8 cellular contexts compared by ENCODE assay signal in the genomic region with DNA sequence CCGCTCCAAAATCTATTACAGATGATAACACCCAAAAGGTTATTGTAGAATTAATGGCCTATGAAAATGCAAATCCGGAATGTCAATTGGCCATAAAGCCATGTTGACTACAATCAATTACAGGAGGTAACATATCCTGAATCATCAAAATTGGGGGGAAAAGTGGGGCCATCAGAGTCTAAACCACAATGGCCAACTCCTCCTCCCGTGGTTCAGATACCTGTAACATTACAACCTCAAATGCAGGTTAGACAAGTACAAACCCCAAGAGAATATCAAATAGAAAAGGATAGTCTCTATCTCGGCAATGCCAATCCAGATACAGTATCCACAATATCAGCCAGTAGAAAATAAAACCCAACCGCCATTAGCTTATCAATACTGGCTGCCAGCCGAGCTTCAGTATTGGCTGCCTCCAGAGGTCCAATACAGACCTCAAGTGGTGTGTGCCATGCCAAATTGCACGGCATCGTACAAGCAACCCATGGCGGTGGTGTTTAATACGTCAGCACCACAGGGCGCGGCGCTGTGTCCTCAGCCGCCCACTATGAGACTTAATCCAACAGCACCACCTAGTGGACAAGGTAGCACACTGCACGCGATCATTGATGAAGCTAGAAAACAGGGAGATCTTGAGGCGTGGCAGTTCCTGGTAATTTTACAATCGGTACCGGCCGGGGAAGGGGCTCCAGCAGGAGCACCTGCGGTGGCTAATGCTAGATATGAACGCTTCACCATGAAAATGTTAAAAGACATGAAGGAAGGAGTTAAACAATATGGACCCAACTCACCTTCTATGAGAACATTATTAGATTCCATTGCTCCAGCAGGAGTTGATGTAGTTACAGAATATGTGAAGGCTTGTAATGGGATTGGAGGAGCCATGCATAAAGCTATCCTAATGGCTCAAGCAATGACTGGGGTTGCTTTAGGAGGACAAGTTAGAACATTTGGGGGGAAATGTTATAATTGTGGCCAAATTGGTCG. TPM values are rescaled to one million over a fixed set of nuclear protein-coding genes. Genes with fewer than 3 reads are reported as not detected.
DNase-seq lines count a peak whose midpoint lies in the region; ATAC-seq and TF ChIP-seq lines count a peak whose summit lies in the region.

No MANE protein-coding gene starts in this region.

- peak overlapping the region in 5 of 10 donors; percentile 5 to 43 (median 31) for H3K4me3 Mint-ChIP-seq in naive thymus-derived CD8-positive, alpha-beta T cell

- H3K4me1 Mint-ChIP-seq in naive thymus-derived CD8-positive, alpha-beta T cell: peaks cover 10 to 18% (median 14%) of the 10 kb centered on the region in 4 donors

- in situ Hi-C loops in Panc1 (cut with HindIII; ENCODE audit: low pct_unique_long_range_greater_than_20kb, low sequenced_read_pairs): no loop called here

- no peaks in the 10 kb centered on the region for H3K9me3 Mint-ChIP-seq in naive thymus-derived CD8-positive, alpha-beta T cell

- H3K4me3 ChIP-seq in GM12864 (ENCODE audit: low read depth, low read length): no peak overlapping the region
- peak overlapping the region in 1 of 2 experiments; percentile 37; a peak in 2 of 4 replicates for H3K4me3 ChIP-seq in Panc1 (ENCODE audit: low read depth in 2 of 2, low read length in 2 of 2)
- peak overlapping the region in 1 of 4 donors; percentile 44 for H3K4me3 ChIP-seq in esophagus squamous epithelium

- no peaks in the 10 kb centered on the region for H3K27me3 Mint-ChIP-seq in naive thymus-derived CD8-positive, alpha-beta T cell

- POLR2A ChIA-PET in Panc1 (lab: Charles Lee): interaction anchor here (0.5 kb wide), 1 partner anchor 8 kb away, joined by 3 read pairs; no protein-coding TSS in a partner anchor
- POLR2A ChIA-PET in naive thymus-derived CD8-positive, alpha-beta T cell (lab: Charles Lee): interaction anchor here (1.5 kb wide), 1 partner anchor 15 kb away, joined by 6 read pairs; a partner anchor contains a TSS

- no TSS peak for BruUV-seq in Panc1 (replicated peaks; lab: Mats Ljungman, UMichigan)

- intact Hi-C loops in Panc1 (cut with micrococcal nuclease; ENCODE audit: unreplicated experiment) (no loop called here), esophagus squamous epithelium (cut with DNase I) (no loop called here)

- H3K36me3 ChIP-seq in Panc1 (ENCODE audit: control insufficient read depth, insufficient read depth, low read length) (peaks cover 4% of the 10 kb centered on the region; the same call in 1 of the 2 replicates), esophagus squamous epithelium (peaks cover 5 to 44% (median 23%) of the 10 kb centered on the region in 3 donors)

- DNase-seq in GM12864 (ENCODE audit: low read depth) (peak; percentile 60), Panc1 (ENCODE audit: low read depth, low spot score) (no peak), esophagus squamous epithelium (lab: John Stamatoyannopoulos, UW) (peak; percentile 36)
- DNase-seq in activated T-cell treated with anti-CD3 and anti-CD28 coated beads, Interleukin-2, amount 50 U/mL, for 1 hour: peak; percentile 87
- DNase-seq in naive thymus-derived CD8-positive, alpha-beta T cell: peak; percentile 69 to 93 (median 86)
- peak; percentile 73 to 82 for DNase-seq in stimulated activated CD8-positive, alpha-beta memory T cell treated with anti-CD3 and anti-CD28 coated beads, Interleukin-7, amount 100 ng/mL, for 4 hours (ENCODE audit: low read depth in 2 of 2)

- no peak for TF ChIP-seq POLR2A in esophagus squamous epithelium (IDR thresholded peaks at IDR 0.05)

- H3K36me3 Mint-ChIP-seq in naive thymus-derived CD8-positive, alpha-beta T cell: peaks cover 0 to 22% (median 5%) of the 10 kb centered on the region in 3 donors

- peak; percentile 94 for TF ChIP-seq CTCF in GM12864 (IDR thresholded peaks at IDR 0.05; ENCODE audit: low read depth, low read length, missing control alignments)
- TF ChIP-seq CTCF in LNCAP (IDR thresholded peaks at IDR 0.05): peak; percentile 99
- peak; percentile 96 for TF ChIP-seq CTCF in Panc1 (IDR thresholded peaks at IDR 0.05)
- peak; percentile 95 to 99 (median 98) for TF ChIP-seq CTCF in esophagus squamous epithelium (IDR thresholded peaks at IDR 0.05)

- H3K9me3 ChIP-seq in Panc1 (ENCODE audit: control insufficient read depth, insufficient read depth, low read depth, low read length): no peaks in the 10 kb centered on the region
- H3K9me3 ChIP-seq in esophagus squamous epithelium: no peaks in the 10 kb centered on the region

- H3K27me3 ChIP-seq in Panc1 (ENCODE audit: control insufficient read depth, insufficient read depth, low read length): no peaks in the 10 kb centered on the region
- no peaks in the 10 kb centered on the region for H3K27me3 ChIP-seq in esophagus squamous epithelium

- 15 to 17% methylated on average over 22 to 23 of the region's 23 CpGs for WGBS in esophagus squamous epithelium, 2 donors

- no peaks in the 10 kb centered on the region for H3K4me1 ChIP-seq in Panc1 (ENCODE audit: control insufficient read depth, insufficient read depth, low read length)
- peaks cover 0 to 30% (median 14%) of the 10 kb centered on the region in 3 donors for H3K4me1 ChIP-seq in esophagus squamous epithelium

- CTCF ChIA-PET in Panc1 (lab: Charles Lee): interaction anchor here (0.5 to 1.2 kb wide), 9 partner anchors 10 to 1903 kb away, joined by 3 to 10 read pairs (median 4); a partner anchor contains a TSS

- peak; percentile 91 for ATAC-seq in Panc1
- ATAC-seq in naive thymus-derived CD8-positive, alpha-beta T cell: peak; percentile 100
- no peak for ATAC-seq in HG03025 (IDR thresholded peaks at IDR 0.05; ENCODE audit: low FRiP score, unreplicated experiment)

- H3K27ac ChIP-seq in Panc1 (ENCODE audit: low read length): no peak overlapping the region
- H3K27ac ChIP-seq in esophagus squamous epithelium: peak overlapping the region in 2 of 4 donors; percentile 26 to 56

- peak overlapping the region in 7 of 10 donors; percentile 0 to 83 (median 49) for H3K27ac Mint-ChIP-seq in naive thymus-derived CD8-positive, alpha-beta T cell

RNA-seq across cellular contexts. Expression of a gene that starts 15.2 kb away (rescaled TPM):
- total RNA-seq in Panc1 (2021; ENCODE audit: unreplicated experiment): 67.9 TPM
- polyA plus RNA-seq in Panc1 (2012; ENCODE audit: insufficient read length): 76.9 TPM
- total RNA-seq in esophagus squamous epithelium: 10 to 100 TPM; 25.4 to 52.1 (median 27.1) TPM
- total RNA-seq in naive thymus-derived CD8-positive, alpha-beta T cell: 100 to 1,000 TPM; 109 to 113 TPM
- polyA plus RNA-seq in naive thymus-derived CD8-positive, alpha-beta T cell: 10 to 100 TPM in 2 of 3 donors, 1 to 10 TPM in 1; 5.9 to 18.4 (median 13.5) TPM

RNA-seq across cellular contexts. Expression of a gene that starts 37.1 kb away (rescaled TPM):
- 10.8 TPM for total RNA-seq in Panc1 (2021; ENCODE audit: unreplicated experiment)
- polyA plus RNA-seq in Panc1 (2012; ENCODE audit: insufficient read length): 12.1 TPM
- 1 to 10 TPM in 2 of 4 donors, under 1 TPM in 1, not detected in 1; 0.19 to 3.9 (median 2.1) TPM for total RNA-seq in esophagus squamous epithelium
- not detected for total RNA-seq in naive thymus-derived CD8-positive, alpha-beta T cell
- polyA plus RNA-seq in naive thymus-derived CD8-positive, alpha-beta T cell: not detected

RNA-seq across cellular contexts. Expression of a gene that starts 42.2 kb away (rescaled TPM):
- total RNA-seq in Panc1 (2021; ENCODE audit: unreplicated experiment): 51.8 TPM
- 52.6 TPM for polyA plus RNA-seq in Panc1 (2012; ENCODE audit: insufficient read length)
- total RNA-seq in esophagus squamous epithelium: 10 to 100 TPM in 1 of 4 donors, 1 to 10 TPM in 3; 2.9 to 18.8 (median 8.0) TPM
- under 1 TPM; 0.27 to 0.60 TPM for total RNA-seq in naive thymus-derived CD8-positive, alpha-beta T cell
- polyA plus RNA-seq in naive thymus-derived CD8-positive, alpha-beta T cell: under 1 TPM in 2 of 3 donors, not detected in 1; 0.28 to 0.79 TPM

RNA-seq across cellular contexts. Expression of a gene that starts 43.9 kb away (rescaled TPM):
- total RNA-seq in Panc1 (2021; ENCODE audit: unreplicated experiment) (77.3 TPM), esophagus squamous epithelium (10 to 100 TPM; 18.9 to 47.9 (median 39.5) TPM)
- polyA plus RNA-seq in Panc1 (2012; ENCODE audit: insufficient read length): 161 TPM
- total RNA-seq in naive thymus-derived CD8-positive, alpha-beta T cell: 10 to 100 TPM; 22.2 to 26.0 TPM
- 10 to 100 TPM; 18.0 to 28.8 (median 26.5) TPM for polyA plus RNA-seq in naive thymus-derived CD8-positive, alpha-beta T cell

RNA-seq across cellular contexts. Expression of a gene that starts 53.3 kb away (rescaled TPM):
- total RNA-seq in Panc1 (2021; ENCODE audit: unreplicated experiment): 105 TPM
- 58.1 TPM for polyA plus RNA-seq in Panc1 (2012; ENCODE audit: insufficient read length)
- 10 to 100 TPM in 3 of 4 donors, 1 to 10 TPM in 1; 4.2 to 33.1 (median 13.0) TPM for total RNA-seq in esophagus squamous epithelium
- total RNA-seq in naive thymus-derived CD8-positive, alpha-beta T cell: not detected
- polyA plus RNA-seq in naive thymus-derived CD8-positive, alpha-beta T cell: under 1 TPM in 1 of 3 donors, not detected in 2; 0.37 TPM
